Comparison of ENCODE assay signal across 25 cellular contexts in the genomic region with DNA sequence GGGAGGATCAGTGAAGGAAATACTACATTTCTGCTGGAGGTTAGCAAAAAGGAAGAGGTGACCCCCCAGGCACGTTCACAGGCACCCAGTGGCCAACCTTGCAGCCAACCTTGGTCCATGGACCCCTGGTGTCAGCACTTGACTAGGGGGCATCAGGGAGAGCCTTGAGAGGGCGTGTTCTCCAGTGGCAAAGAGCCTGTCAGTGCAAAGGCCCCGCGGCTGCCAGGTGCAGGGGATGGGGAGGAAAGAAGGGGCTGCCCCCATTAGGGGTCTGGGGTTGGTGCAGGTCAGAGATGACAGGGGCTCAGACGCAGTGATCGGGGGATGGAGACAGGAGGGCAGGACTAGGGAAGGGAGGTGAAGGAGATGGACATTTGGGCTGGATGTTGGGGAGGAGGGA. TPM values are rescaled to one million over a fixed set of nuclear protein-coding genes. Genes with fewer than 3 reads are reported as not detected.
DNase-seq lines count a peak whose midpoint lies in the region; ATAC-seq and TF ChIP-seq lines count a peak whose summit lies in the region.
"Had no signal": no experiment of that assay in that cellular context is flagged by ENCODE, and none has a peak within 500 bp of the region (broad histone marks: within the 10 kb centered on the region; RNA-seq: fewer than 3 reads in every experiment).

No MANE protein-coding gene starts in this region.

- H3K27ac ChIP-seq in PC-9: peak overlapping the region; percentile 59
- H3K27ac ChIP-seq in esophagus (ENCODE audit: low read depth in 2 of 2, low read length in 1 of 2): peak overlapping the region; percentile 9 to 58
- H3K27ac ChIP-seq in effector memory CD4-positive, alpha-beta T cell (ENCODE audit: insufficient read depth, low read length, poor library complexity, severe bottlenecking): no peak overlapping the region
- H3K27ac ChIP-seq: heart left ventricle, sigmoid colon, suprapubic skin, vagina had no signal

- H3K36me3 ChIP-seq in PC-9 (ENCODE audit: low read depth): no peaks in the 10 kb centered on the region
- no peaks in the 10 kb centered on the region for H3K36me3 ChIP-seq in esophagus (ENCODE audit: control insufficient read depth in 2 of 2, insufficient read depth in 2 of 2, low read length in 1 of 2)
- H3K36me3 ChIP-seq in skeletal muscle satellite cell (ENCODE audit: insufficient read depth, low read length): no peaks in the 10 kb centered on the region
- H3K36me3 ChIP-seq in effector memory CD4-positive, alpha-beta T cell (ENCODE audit: control insufficient read depth, insufficient read depth, low read length): no peaks in the 10 kb centered on the region
- H3K36me3 ChIP-seq: heart left ventricle, left lung, sigmoid colon, suprapubic skin, vagina had no signal

- H3F3A ChIP-seq in PC-9 (ENCODE audit: insufficient read depth, low read depth): peaks cover 36% of the 10 kb centered on the region

- in situ Hi-C loops in GM13977 (cut with MboI; ENCODE audit: low pct_unique_long_range_greater_than_20kb, low sequenced_read_pairs, unreplicated experiment): no loop called here

- H3K9me3 ChIP-seq in PC-9 (ENCODE audit: insufficient read depth, low read depth) (no peaks in the 10 kb centered on the region), esophagus (ENCODE audit: control insufficient read depth in 2 of 2, insufficient read depth in 1 of 2, low read depth in 1 of 2, low read length in 1 of 2) (no peaks in the 10 kb centered on the region), skeletal muscle satellite cell (replicated peaks; ENCODE audit: low read length) (no peaks in the 10 kb centered on the region)
- no peaks in the 10 kb centered on the region for H3K9me3 ChIP-seq in effector memory CD4-positive, alpha-beta T cell (ENCODE audit: control insufficient read depth, low read length)
- H3K9me3 ChIP-seq: heart left ventricle, left lung, sigmoid colon, suprapubic skin, vagina had no signal

- TF ChIP-seq CTCF in GM13977 (IDR thresholded peaks at IDR 0.05; ENCODE audit: extremely low read depth, insufficient read depth, missing control alignments) (no peak), PC-9 (conservative IDR thresholded peaks at IDR 0.05) (no peak)

- no peaks in the 10 kb centered on the region for H3K79me2 ChIP-seq in PC-9 (ENCODE audit: low read depth)

- POLR2A ChIA-PET in PC-9 (lab: Charles Lee; ENCODE audit: unreplicated experiment): interaction anchor here (0.9 kb wide), 1 partner anchor 12 kb away, joined by 3 read pairs; no protein-coding TSS in a partner anchor
- POLR2A ChIA-PET in naive thymus-derived CD8-positive, alpha-beta T cell (lab: Charles Lee): no interaction called here

- no peak overlapping the region for H3K4me3 Mint-ChIP-seq in naive thymus-derived CD8-positive, alpha-beta T cell
- H3K4me3 Mint-ChIP-seq: activated naive CD4-positive, alpha-beta T cell treated with anti-CD3 and anti-CD28 coated beads, Interleukin-2, amount 10 ng/mL, durations not matched to agents 7 days and 5 days; CD8-positive, alpha-beta T cell had no signal

- no peaks in the 10 kb centered on the region for H4K20me1 ChIP-seq in PC-9 (ENCODE audit: insufficient read depth)

- H3K27me3 ChIP-seq in PC-9 (ENCODE audit: insufficient read depth, low read depth) (no peaks in the 10 kb centered on the region), esophagus (ENCODE audit: control insufficient read depth in 1 of 2, insufficient read depth in 2 of 2, low read length in 2 of 2) (no peaks in the 10 kb centered on the region), skeletal muscle satellite cell (ENCODE audit: control insufficient read depth, insufficient read depth, low read length) (no peaks in the 10 kb centered on the region)
- no peaks in the 10 kb centered on the region for H3K27me3 ChIP-seq in effector memory CD4-positive, alpha-beta T cell (replicated peaks; ENCODE audit: control insufficient read depth, insufficient read depth, low read length, poor library complexity, severe bottlenecking)
- H3K27me3 ChIP-seq: heart left ventricle, left lung, sigmoid colon, suprapubic skin, vagina had no signal

- ATAC-seq in stimulated activated naive CD8-positive, alpha-beta T cell treated with anti-CD3 and anti-CD28 coated beads, Interleukin-15, Interleukin-2, amounts not matched to agents 100 U/mL and 50 U/mL, for 24 hours: no peak
- no peak for ATAC-seq in naive thymus-derived CD8-positive, alpha-beta T cell
- ATAC-seq: CD8-positive, alpha-beta T cell had no signal

- peaks cover 0 to 4% (median 3%) of the 10 kb centered on the region in 3 donors for H3K36me3 Mint-ChIP-seq in naive thymus-derived CD8-positive, alpha-beta T cell
- H3K36me3 Mint-ChIP-seq: activated naive CD4-positive, alpha-beta T cell treated with anti-CD3 and anti-CD28 coated beads, Interleukin-2, amount 10 ng/mL, durations not matched to agents 7 days and 5 days; CD8-positive, alpha-beta T cell had no signal

- peaks cover 62% of the 10 kb centered on the region for H3K4me1 ChIP-seq in PC-9 (replicated peaks; ENCODE audit: insufficient read depth)
- peaks cover 2 to 12% of the 10 kb centered on the region in 2 donors for H3K4me1 ChIP-seq in esophagus (ENCODE audit: control insufficient read depth in 2 of 2, insufficient read depth in 2 of 2, low read length in 1 of 2)
- peaks cover 32% of the 10 kb centered on the region for H3K4me1 ChIP-seq in skeletal muscle satellite cell (ENCODE audit: control insufficient read depth, insufficient read depth, low read length)
- H3K4me1 ChIP-seq in effector memory CD4-positive, alpha-beta T cell (ENCODE audit: control insufficient read depth, insufficient read depth, low read length, poor library complexity, severe bottlenecking): no peaks in the 10 kb centered on the region
- H3K4me1 ChIP-seq: sigmoid colon, vagina had no signal

- H3K27me3 Mint-ChIP-seq in naive thymus-derived CD8-positive, alpha-beta T cell: peaks cover 0 to 2% (median 1%) of the 10 kb centered on the region in 5 donors

- H2AFZ ChIP-seq in PC-9: no peak overlapping the region

- 92 to 93% methylated on average over 6 of the region's 6 CpGs for WGBS in esophagus, 2 donors

- H3K4me1 Mint-ChIP-seq in naive thymus-derived CD8-positive, alpha-beta T cell: peaks cover 0 to 1% (median 0%) of the 10 kb centered on the region in 4 donors
- H3K4me1 Mint-ChIP-seq: activated naive CD4-positive, alpha-beta T cell treated with anti-CD3 and anti-CD28 coated beads, Interleukin-2, amount 10 ng/mL, durations not matched to agents 7 days and 5 days had no signal

- CTCF ChIA-PET in PC-9 (lab: Charles Lee): no interaction called here

- BruUV-seq in PC-9 (replicated peaks; lab: Mats Ljungman, UMichigan): no TSS peak

- H3K27ac Mint-ChIP-seq in naive thymus-derived CD8-positive, alpha-beta T cell: no peak overlapping the region
- H3K27ac Mint-ChIP-seq: activated naive CD4-positive, alpha-beta T cell treated with anti-CD3 and anti-CD28 coated beads, Interleukin-2, amount 10 ng/mL, durations not matched to agents 7 days and 5 days; CD8-positive, alpha-beta T cell; progenitor cell of endocrine pancreas had no signal

- peak; percentile 9 for DNase-seq in GM13977 (ENCODE audit: low spot score)
- DNase-seq in PC-9: no peak
- DNase-seq in stimulated activated naive CD8-positive, alpha-beta T cell treated with anti-CD3 and anti-CD28 coated beads, Interleukin-15, Interleukin-2, amounts not matched to agents 100 U/mL and 50 U/mL, for 24 hours: no peak
- no peak for DNase-seq in naive thymus-derived CD8-positive, alpha-beta T cell
- DNase-seq in effector memory CD4-positive, alpha-beta T cell: no peak
- DNase-seq: activated CD4-positive, alpha-beta T cell treated with anti-CD3 and anti-CD28 coated beads for 1 hour; activated CD8-positive, alpha-beta memory T cell treated with anti-CD3 and anti-CD28 coated beads for 24 hours; activated naive CD4-positive, alpha-beta T cell treated with anti-CD3 and anti-CD28 coated beads, Interleukin-2, amount 10 ng/mL, durations not matched to agents 7 days and 5 days; activated T-cell treated with anti-CD3 and anti-CD28 coated beads, Interleukin-2, amount 50 U/mL, for 48 hours; amygdala; CD8-positive, alpha-beta T cell; GDM1; heart left ventricle; KBM-7; NCI-H1694; NCI-H2227 treated with DMSO at 0.1 percent for 48 hours; NCI-H774; SHP77 treated with DMSO at 0.1 percent for 48 hours; sigmoid colon had no signal

- H3K4me2 ChIP-seq in PC-9 (peak overlapping the region; percentile 30), skeletal muscle satellite cell (ENCODE audit: low read length) (peak overlapping the region; percentile 56)

- H3K4me3 ChIP-seq in PC-9 (no peak overlapping the region), esophagus (ENCODE audit: low read depth in 1 of 2, low read length in 2 of 2) (no peak overlapping the region), skeletal muscle satellite cell (ENCODE audit: low read length) (no peak overlapping the region)
- no peak overlapping the region for H3K4me3 ChIP-seq in effector memory CD4-positive, alpha-beta T cell (ENCODE audit: insufficient read depth, low read depth, low read length, poor library complexity, severe bottlenecking)
- H3K4me3 ChIP-seq: heart left ventricle, left lung, sigmoid colon, suprapubic skin, vagina had no signal

- H3K9me2 ChIP-seq in PC-9 (ENCODE audit: insufficient read depth): no peaks in the 10 kb centered on the region

- peaks cover 0 to 14% (median 2%) of the 10 kb centered on the region in 9 donors for H3K9me3 Mint-ChIP-seq in naive thymus-derived CD8-positive, alpha-beta T cell

- H3K9ac ChIP-seq in skeletal muscle satellite cell (ENCODE audit: low read depth, low read length): peak overlapping the region; percentile 3

- intact Hi-C loops in PC-9 (cut with micrococcal nuclease; ENCODE audit: unreplicated experiment): loop anchor here (1.0 kb wide), 2 partner anchors 11 to 25 kb away; no protein-coding TSS in a partner anchor

RNA-seq across cellular contexts. Expression of a gene that starts 22.7 kb away (rescaled TPM):
- 50.8 and 70.5 TPM in 2 replicates for total RNA-seq in PC-9 (2021)
- 10 to 100 TPM; 11.5 to 31.6 TPM for polyA plus RNA-seq in esophagus
- total RNA-seq in skeletal muscle satellite cell (2012; rRNA removed): 4.6 and 4.8 TPM in 2 replicates
- total RNA-seq in naive thymus-derived CD8-positive, alpha-beta T cell: 10 to 100 TPM; 47.1 to 54.4 TPM
- under 1 TPM; 0.43 to 0.76 (median 0.68) TPM for polyA plus RNA-seq in naive thymus-derived CD8-positive, alpha-beta T cell

RNA-seq across cellular contexts. Expression of a gene that starts 43.5 kb away (rescaled TPM):
- 3.3 and 5.4 TPM in 2 replicates for total RNA-seq in PC-9 (2021)
- polyA plus RNA-seq in esophagus: 1 to 10 TPM; 1.8 to 2.0 TPM
- total RNA-seq in skeletal muscle satellite cell (2012; rRNA removed): 13.3 and 18.8 TPM in 2 replicates
- total RNA-seq in naive thymus-derived CD8-positive, alpha-beta T cell: 1 to 10 TPM in 1 of 2 experiments, under 1 TPM in 1; 0.62 to 1.5 TPM
- polyA plus RNA-seq in naive thymus-derived CD8-positive, alpha-beta T cell: not detected

RNA-seq across cellular contexts. Expression of a gene that starts 57.4 kb away (rescaled TPM):
- 36.4 and 37.0 TPM in 2 replicates for total RNA-seq in PC-9 (2021)
- polyA plus RNA-seq in esophagus: 10 to 100 TPM; 27.5 to 28.7 TPM
- total RNA-seq in skeletal muscle satellite cell (2012; rRNA removed): 15.9 and 21.3 TPM in 2 replicates
- 10 to 100 TPM; 56.9 to 57.0 TPM for total RNA-seq in naive thymus-derived CD8-positive, alpha-beta T cell
- 10 to 100 TPM; 16.9 to 35.1 (median 17.5) TPM for polyA plus RNA-seq in naive thymus-derived CD8-positive, alpha-beta T cell
